8 cellular contexts compared by ENCODE assay signal in genomic region chr2:47016172-47016913, GRCh38.
DNase-seq lines count a peak whose midpoint lies in the region; ATAC-seq and TF ChIP-seq lines count a peak whose summit lies in the region.

No MANE protein-coding gene starts in this region.

- H3K9me3 ChIP-seq in MG63 (no peaks in the 10 kb centered on the region), suprapubic skin (no peaks in the 10 kb centered on the region)

- H3K4me3 ChIP-seq in MG63: no peak overlapping the region
- H3K4me3 ChIP-seq in suprapubic skin: no peak overlapping the region

- no peaks in the 10 kb centered on the region for H3K27me3 ChIP-seq in MG63
- no peaks in the 10 kb centered on the region for H3K27me3 ChIP-seq in suprapubic skin

- H3K27ac ChIP-seq in C4-2B (peak overlapping the region; percentile 61), suprapubic skin (peak overlapping the region; percentile 42)

- H3K4me1 ChIP-seq in suprapubic skin: peaks cover 37% of the 10 kb centered on the region

- DNase-seq in MG63 (peak; percentile 71), amniotic epithelial cell (ENCODE audit: low read depth) (peak; percentile 87), iPS DF 19.7 (ENCODE audit: low read depth, low spot score) (peak; percentile 28), suprapubic skin (ENCODE audit: low spot score in 2 of 2) (no peak), left lobe of liver (ENCODE audit: low spot score) (no peak)

- TF ChIP-seq EP300 in suprapubic skin (IDR thresholded peaks at IDR 0.05): no peak

- 65% methylated on average over 6 of the region's 6 CpGs for WGBS in suprapubic skin

- H3K36me3 ChIP-seq in MG63 (peaks cover 22% of the 10 kb centered on the region), suprapubic skin (peaks cover 51% of the 10 kb centered on the region)

- TF ChIP-seq CTCF in C4-2B (conservative IDR thresholded peaks at IDR 0.05) (no peak), suprapubic skin (IDR thresholded peaks at IDR 0.05) (no peak)

- ATAC-seq in HG03442 (IDR thresholded peaks at IDR 0.05; ENCODE audit: unreplicated experiment): no peak
- no peak for ATAC-seq in left lobe of liver
- no peak for ATAC-seq in GM21381 (IDR thresholded peaks at IDR 0.05; ENCODE audit: unreplicated experiment)

- TF ChIP-seq POLR2A in suprapubic skin (IDR thresholded peaks at IDR 0.05): no peak

Comparison
In these comparisons a context has a peak if more than half of its experiments do, and no peak if none do; other contexts are left out.
1. DNase-seq: peak in MG63 (single experiment), amniotic epithelial cell (single experiment) and iPS DF 19.7 (single experiment); none in suprapubic skin (0 of 2) and left lobe of liver (single experiment).